In the genomic region with DNA sequence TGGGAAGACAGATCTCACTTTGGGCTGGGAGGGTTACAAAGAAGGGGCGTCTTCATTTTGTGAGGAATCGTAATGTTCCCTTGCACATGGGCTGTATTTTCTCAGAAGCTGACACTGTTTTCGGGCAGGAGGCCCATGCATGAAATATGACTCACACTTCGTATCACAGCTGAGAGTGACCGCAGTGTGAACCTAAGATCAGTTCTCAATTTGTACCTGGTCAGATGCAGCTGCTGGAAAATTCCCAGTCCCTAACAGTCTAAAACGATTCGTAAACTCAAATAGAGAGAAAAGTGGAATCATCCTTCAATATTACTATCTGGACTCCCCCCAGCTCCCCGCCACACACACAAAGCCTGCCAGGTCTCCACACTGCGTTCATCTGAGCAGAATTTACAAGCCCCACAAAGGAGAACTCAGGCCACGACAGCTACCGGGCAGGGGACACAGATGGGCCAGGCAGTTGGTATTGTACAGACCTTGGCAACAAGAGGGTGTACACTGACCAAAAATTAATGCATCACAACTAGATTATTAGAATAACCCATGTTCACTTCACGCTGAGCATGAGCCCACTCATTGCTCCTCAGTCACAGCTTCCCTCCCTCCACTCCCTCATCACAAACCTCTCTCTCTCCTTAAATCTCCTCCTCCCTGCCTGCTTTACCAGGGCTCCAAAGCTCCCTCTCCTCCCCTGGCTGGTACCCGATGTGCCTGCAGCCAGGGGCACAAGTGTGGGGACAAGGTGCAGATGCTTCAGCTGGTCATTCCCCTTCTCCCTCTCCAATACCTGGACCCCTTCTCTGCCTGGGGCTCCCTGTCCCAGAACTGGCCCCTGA, we compare ENCODE assay signal across 1 cellular context.
TF ChIP-seq lines count a peak whose summit lies in the region.

No MANE protein-coding gene starts in this region.

TF ChIP-seq in GM12878, 131 proteins besides CTCF, POLR2A, EP300 and RAD21 (continues in another document):
- TF ChIP-seq CUX1 (IDR thresholded peaks at IDR 0.05; ENCODE audit: insufficient replicate concordance, low read depth, low read length) (no peak), ATF2 (IDR thresholded peaks at IDR 0.05; ENCODE audit: low read length) (peak; percentile 81), IRF5 (IDR thresholded peaks at IDR 0.05; ENCODE audit: borderline replicate concordance) (no peak), STAT1 (conservative IDR thresholded peaks at IDR 0.05) (no peak), SMAD1 (IDR thresholded peaks at IDR 0.05; ENCODE audit: low read depth, partially characterized antibody) (no peak), CREM (IDR thresholded peaks at IDR 0.05; ENCODE audit: low read depth) (peak; percentile 73), FOS (IDR thresholded peaks at IDR 0.05; ENCODE audit: borderline replicate concordance, extremely low read depth, insufficient read length) (no peak), RELA (IDR thresholded peaks at IDR 0.05; ENCODE audit: borderline replicate concordance, partially characterized antibody) (peak; percentile 30), ZNF207 (IDR thresholded peaks at IDR 0.05; ENCODE audit: borderline replicate concordance) (no peak), CBX3 (IDR thresholded peaks at IDR 0.05; ENCODE audit: borderline replicate concordance, low read depth) (no peak), IKZF1 (conservative IDR thresholded peaks at IDR 0.05) (peak; percentile 95), RELB (IDR thresholded peaks at IDR 0.05; ENCODE audit: low read depth) (peak; percentile 92), MXI1 (IDR thresholded peaks at IDR 0.05; ENCODE audit: low read depth, low read length) (no peak), BCL11A (IDR thresholded peaks at IDR 0.05; ENCODE audit: low read depth, low read length) (peak; percentile 60; the same call in 1 of the 2 replicates), IKZF2 (IDR thresholded peaks at IDR 0.05) (peak; percentile 91), ZZZ3 (IDR thresholded peaks at IDR 0.05; ENCODE audit: control insufficient read depth, insufficient read length, low read depth) (no peak), SIX5 (IDR thresholded peaks at IDR 0.05; ENCODE audit: low read depth, low read length, severe bottlenecking) (no peak), MEF2A (IDR thresholded peaks at IDR 0.05; ENCODE audit: insufficient read depth, low read depth, low read length) (peak; percentile 68; the same call in 1 of the 2 replicates), NR2F1 (conservative IDR thresholded peaks at IDR 0.05) (peak; percentile 78), MTA2 (IDR thresholded peaks at IDR 0.05; ENCODE audit: low read depth) (peak; percentile 76), CBFB (IDR thresholded peaks at IDR 0.05; ENCODE audit: low read depth) (peak; percentile 85), DPF2 (IDR thresholded peaks at IDR 0.05) (peak; percentile 91), NFIC (IDR thresholded peaks at IDR 0.05; ENCODE audit: low read depth, low read length) (peak; percentile 91; the same call in 1 of the 2 replicates), ESRRA (IDR thresholded peaks at IDR 0.05; ENCODE audit: low read length) (no peak), TCF7 (IDR thresholded peaks at IDR 0.05; ENCODE audit: borderline replicate concordance) (peak; percentile 54; the same call in 1 of the 2 replicates), IRF4 (IDR thresholded peaks at IDR 0.05; ENCODE audit: low read depth, low read length) (peak; percentile 49; the same call in 1 of the 2 replicates), RBBP5 (conservative IDR thresholded peaks at IDR 0.05) (no peak), POU2F2 (IDR thresholded peaks at IDR 0.05; ENCODE audit: borderline replicate concordance, low read depth, low read length) (peak; percentile 75; the same call in 1 of the 3 replicates), PAX8 (IDR thresholded peaks at IDR 0.05) (no peak), TAF1 (IDR thresholded peaks at IDR 0.05; ENCODE audit: borderline replicate concordance, low read depth, low read length) (no peak), TCF12 (IDR thresholded peaks at IDR 0.05; ENCODE audit: low read depth, low read length) (peak; percentile 86), ZNF24 (IDR thresholded peaks at IDR 0.05) (0 out of 2 replicates have a peak, but pooled peaks have one; percentile 11), FOXK2 (IDR thresholded peaks at IDR 0.05) (no peak), JUNB (IDR thresholded peaks at IDR 0.05) (peak; percentile 83), EZH2 (IDR thresholded peaks at IDR 0.05; ENCODE audit: borderline replicate concordance, control insufficient read depth, low read depth, low read length) (no peak), RUNX3 (IDR thresholded peaks at IDR 0.05; ENCODE audit: low read length) (peak; percentile 95), SMC3 (IDR thresholded peaks at IDR 0.05; ENCODE audit: borderline replicate concordance, low read length) (no peak), BMI1 (IDR thresholded peaks at IDR 0.05; ENCODE audit: borderline replicate concordance) (peak; percentile 67; the same call in 1 of the 2 replicates), ATF3 (IDR thresholded peaks at IDR 0.05; ENCODE audit: borderline replicate concordance, extremely low read depth, low read depth, low read length) (no peak), YBX1 (IDR thresholded peaks at IDR 0.05) (no peak), KAT2A (conservative IDR thresholded peaks at IDR 0.05; ENCODE audit: control insufficient read depth, low read depth, low read length) (no peak), SRF (IDR thresholded peaks at IDR 0.05; ENCODE audit: low read depth in 2 of 2, low read length in 2 of 2) (no peak)
- TF ChIP-seq, protein P1, sequence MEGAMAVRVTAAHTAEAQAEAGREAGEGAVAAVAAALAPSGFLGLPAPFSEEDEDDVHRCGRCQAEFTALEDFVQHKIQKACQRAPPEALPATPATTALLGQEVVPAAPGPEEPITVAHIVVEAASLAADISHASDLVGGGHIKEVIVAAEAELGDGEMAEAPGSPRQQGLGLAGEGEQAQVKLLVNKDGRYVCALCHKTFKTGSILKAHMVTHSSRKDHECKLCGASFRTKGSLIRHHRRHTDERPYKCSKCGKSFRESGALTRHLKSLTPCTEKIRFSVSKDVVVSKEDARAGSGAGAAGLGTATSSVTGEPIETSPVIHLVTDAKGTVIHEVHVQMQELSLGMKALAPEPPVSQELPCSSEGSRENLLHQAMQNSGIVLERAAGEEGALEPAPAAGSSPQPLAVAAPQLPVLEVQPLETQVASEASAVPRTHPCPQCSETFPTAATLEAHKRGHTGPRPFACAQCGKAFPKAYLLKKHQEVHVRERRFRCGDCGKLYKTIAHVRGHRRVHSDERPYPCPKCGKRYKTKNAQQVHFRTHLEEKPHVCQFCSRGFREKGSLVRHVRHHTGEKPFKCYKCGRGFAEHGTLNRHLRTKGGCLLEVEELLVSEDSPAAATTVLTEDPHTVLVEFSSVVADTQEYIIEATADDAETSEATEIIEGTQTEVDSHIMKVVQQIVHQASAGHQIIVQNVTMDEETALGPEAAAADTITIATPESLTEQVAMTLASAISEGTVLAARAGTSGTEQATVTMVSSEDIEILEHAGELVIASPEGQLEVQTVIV (IDR thresholded peaks at IDR 0.05; ENCODE audit: borderline replicate concordance, partially characterized antibody) = no peak
- TF ChIP-seq, protein P2, sequence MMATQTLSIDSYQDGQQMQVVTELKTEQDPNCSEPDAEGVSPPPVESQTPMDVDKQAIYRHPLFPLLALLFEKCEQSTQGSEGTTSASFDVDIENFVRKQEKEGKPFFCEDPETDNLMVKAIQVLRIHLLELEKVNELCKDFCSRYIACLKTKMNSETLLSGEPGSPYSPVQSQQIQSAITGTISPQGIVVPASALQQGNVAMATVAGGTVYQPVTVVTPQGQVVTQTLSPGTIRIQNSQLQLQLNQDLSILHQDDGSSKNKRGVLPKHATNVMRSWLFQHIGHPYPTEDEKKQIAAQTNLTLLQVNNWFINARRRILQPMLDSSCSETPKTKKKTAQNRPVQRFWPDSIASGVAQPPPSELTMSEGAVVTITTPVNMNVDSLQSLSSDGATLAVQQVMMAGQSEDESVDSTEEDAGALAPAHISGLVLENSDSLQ (IDR thresholded peaks at IDR 0.05) = no peak
- TF ChIP-seq, protein P3, sequence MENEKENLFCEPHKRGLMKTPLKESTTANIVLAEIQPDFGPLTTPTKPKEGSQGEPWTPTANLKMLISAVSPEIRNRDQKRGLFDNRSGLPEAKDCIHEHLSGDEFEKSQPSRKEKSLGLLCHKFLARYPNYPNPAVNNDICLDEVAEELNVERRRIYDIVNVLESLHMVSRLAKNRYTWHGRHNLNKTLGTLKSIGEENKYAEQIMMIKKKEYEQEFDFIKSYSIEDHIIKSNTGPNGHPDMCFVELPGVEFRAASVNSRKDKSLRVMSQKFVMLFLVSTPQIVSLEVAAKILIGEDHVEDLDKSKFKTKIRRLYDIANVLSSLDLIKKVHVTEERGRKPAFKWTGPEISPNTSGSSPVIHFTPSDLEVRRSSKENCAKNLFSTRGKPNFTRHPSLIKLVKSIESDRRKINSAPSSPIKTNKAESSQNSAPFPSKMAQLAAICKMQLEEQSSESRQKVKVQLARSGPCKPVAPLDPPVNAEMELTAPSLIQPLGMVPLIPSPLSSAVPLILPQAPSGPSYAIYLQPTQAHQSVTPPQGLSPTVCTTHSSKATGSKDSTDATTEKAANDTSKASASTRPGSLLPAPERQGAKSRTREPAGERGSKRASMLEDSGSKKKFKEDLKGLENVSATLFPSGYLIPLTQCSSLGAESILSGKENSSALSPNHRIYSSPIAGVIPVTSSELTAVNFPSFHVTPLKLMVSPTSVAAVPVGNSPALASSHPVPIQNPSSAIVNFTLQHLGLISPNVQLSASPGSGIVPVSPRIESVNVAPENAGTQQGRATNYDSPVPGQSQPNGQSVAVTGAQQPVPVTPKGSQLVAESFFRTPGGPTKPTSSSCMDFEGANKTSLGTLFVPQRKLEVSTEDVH (IDR thresholded peaks at IDR 0.05; ENCODE audit: low read depth, partially characterized antibody) = peak; percentile 48
- TF ChIP-seq, protein P4, sequence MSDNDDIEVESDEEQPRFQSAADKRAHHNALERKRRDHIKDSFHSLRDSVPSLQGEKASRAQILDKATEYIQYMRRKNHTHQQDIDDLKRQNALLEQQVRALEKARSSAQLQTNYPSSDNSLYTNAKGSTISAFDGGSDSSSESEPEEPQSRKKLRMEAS (IDR thresholded peaks at IDR 0.05; ENCODE audit: low read depth, low read length) = no peak
